ENCODE assay signal across 12 cellular contexts in the genomic region with DNA sequence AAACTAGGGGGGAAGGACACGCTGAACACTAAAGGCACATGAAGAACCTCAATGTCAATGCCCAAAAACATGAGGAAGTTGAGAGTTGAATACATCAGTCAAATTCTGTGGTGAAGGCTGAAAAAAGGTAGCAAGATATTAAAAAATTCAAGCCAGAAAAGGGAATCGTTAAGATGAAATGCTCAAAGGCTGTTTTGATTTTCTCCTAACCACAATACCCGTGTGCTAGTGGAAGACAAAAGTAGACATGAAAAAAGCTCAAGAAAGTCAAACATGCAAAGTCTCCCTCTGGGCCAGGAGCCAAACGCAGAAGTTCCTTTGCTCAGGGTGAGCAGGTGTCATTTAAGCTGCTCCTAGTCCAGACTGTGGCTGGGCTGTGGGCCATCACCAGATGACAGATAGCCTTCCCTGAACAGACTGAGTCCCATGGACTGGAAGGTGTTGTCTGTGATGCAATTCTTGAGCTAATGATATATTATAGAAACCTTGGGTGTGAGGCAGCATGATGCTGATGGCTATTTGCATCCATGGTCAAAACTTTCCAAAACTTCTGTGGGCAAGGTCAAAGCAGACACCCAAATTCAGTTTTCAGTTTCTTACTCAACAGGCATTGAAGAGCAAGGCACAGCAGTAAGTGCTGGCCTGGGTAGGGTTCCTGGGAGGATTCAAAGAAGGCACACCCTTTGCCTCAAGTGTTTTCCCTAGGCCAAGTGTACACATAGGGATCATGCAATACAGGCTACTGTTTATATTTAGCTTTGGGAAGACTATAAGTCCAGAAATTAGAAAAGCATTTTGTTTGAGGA.
DNase-seq lines count a peak whose midpoint lies in the region; ATAC-seq and TF ChIP-seq lines count a peak whose summit lies in the region.
"Had no signal": no experiment of that assay in that cellular context is flagged by ENCODE, and none has a peak within 500 bp of the region (broad histone marks: within the 10 kb centered on the region; RNA-seq: fewer than 3 reads in every experiment).

No MANE protein-coding gene starts in this region.

- no peaks in the 10 kb centered on the region for H3K27me3 ChIP-seq in esophagus squamous epithelium
- H3K27me3 ChIP-seq in esophagus muscularis mucosa: no peaks in the 10 kb centered on the region
- H3K27me3 ChIP-seq in Caco-2 (replicated peaks; ENCODE audit: control insufficient read depth, insufficient read depth, low read length): no peaks in the 10 kb centered on the region
- H3K27me3 ChIP-seq: gastrocnemius medialis had no signal

- no peaks in the 10 kb centered on the region for H3K9me3 Mint-ChIP-seq in naive B cell
- H3K9me3 Mint-ChIP-seq in Caco-2 (ENCODE audit: unreplicated experiment): no peaks in the 10 kb centered on the region

- no peak overlapping the region for H3K4me3 Mint-ChIP-seq in naive B cell
- no peak overlapping the region for H3K4me3 Mint-ChIP-seq in Caco-2 (ENCODE audit: unreplicated experiment)

- H3K4me3 ChIP-seq in esophagus squamous epithelium (no peak overlapping the region), esophagus muscularis mucosa (no peak overlapping the region), Caco-2 (ENCODE audit: low read depth, low read length) (no peak overlapping the region)
- H3K4me3 ChIP-seq: gastrocnemius medialis had no signal

- peak; percentile 7 for DNase-seq in naive B cell
- no peak for DNase-seq in esophagus squamous epithelium (lab: John Stamatoyannopoulos, UW)
- DNase-seq in esophagus muscularis mucosa (ENCODE audit: extremely low spot score): no peak
- DNase-seq in NCI-H1694 (lab: John Stamatoyannopoulos, UW): no peak
- no peak for DNase-seq in Caco-2
- DNase-seq: activated T-cell treated with anti-CD3 and anti-CD28 coated beads for 4 hours, gastrocnemius medialis, midbrain, NCI-H2227 treated with DMSO at 0.1 percent for 48 hours had no signal

- H3K27ac ChIP-seq in esophagus squamous epithelium (no peak overlapping the region), esophagus muscularis mucosa (replicated peaks in 1 of 4) (no peak overlapping the region)
- H3K27ac ChIP-seq: gastrocnemius medialis had no signal

- peaks cover 0 to 11% (median 4%) of the 10 kb centered on the region in 3 donors for H3K4me1 ChIP-seq in esophagus squamous epithelium
- no peaks in the 10 kb centered on the region for H3K4me1 ChIP-seq in esophagus muscularis mucosa
- H3K4me1 ChIP-seq in Caco-2: no peaks in the 10 kb centered on the region
- H3K4me1 ChIP-seq: gastrocnemius medialis had no signal

- H3K36me3 Mint-ChIP-seq in naive B cell (no peaks in the 10 kb centered on the region), Caco-2 (ENCODE audit: insufficient read depth, unreplicated experiment) (no peaks in the 10 kb centered on the region)

- H3K36me3 ChIP-seq in esophagus squamous epithelium: no peaks in the 10 kb centered on the region
- H3K36me3 ChIP-seq in esophagus muscularis mucosa: no peaks in the 10 kb centered on the region
- no peaks in the 10 kb centered on the region for H3K36me3 ChIP-seq in Caco-2 (ENCODE audit: control insufficient read depth, insufficient read depth, low read length)
- H3K36me3 ChIP-seq: gastrocnemius medialis had no signal

- POLR2A ChIA-PET in Caco-2 (lab: Charles Lee): no interaction called here

- H3K9me3 ChIP-seq in esophagus squamous epithelium (no peaks in the 10 kb centered on the region), esophagus muscularis mucosa (no peaks in the 10 kb centered on the region), Caco-2 (no peaks in the 10 kb centered on the region)
- H3K9me3 ChIP-seq: gastrocnemius medialis had no signal

- H3K27ac Mint-ChIP-seq in naive B cell (peak overlapping the region in 3 of 6 donors; percentile 0 to 26 (median 18)), Caco-2 (ENCODE audit: unreplicated experiment) (no peak overlapping the region)

- no peak for TF ChIP-seq POLR2A in esophagus squamous epithelium (IDR thresholded peaks at IDR 0.05)
- TF ChIP-seq POLR2A in esophagus muscularis mucosa (IDR thresholded peaks at IDR 0.05; ENCODE audit: low read depth): no peak

- H3K4me1 Mint-ChIP-seq in naive B cell (peaks cover 7 to 17% (median 12%) of the 10 kb centered on the region in 3 donors), Caco-2 (ENCODE audit: low read depth, unreplicated experiment) (no peaks in the 10 kb centered on the region)

- intact Hi-C loops in esophagus squamous epithelium (cut with DNase I) (no loop called here), esophagus muscularis mucosa (cut with DNase I) (no loop called here), Caco-2 (cut with micrococcal nuclease; ENCODE audit: unreplicated experiment) (loop anchor here (10.0 kb wide), 2 partner anchors 338 to 458 kb away; partner anchors contain the start of genes CNOT2 and KCNMB4)

- no peak for TF ChIP-seq CTCF in esophagus squamous epithelium (IDR thresholded peaks at IDR 0.05)
- TF ChIP-seq CTCF in esophagus muscularis mucosa (IDR thresholded peaks at IDR 0.05): no peak
- no peak for TF ChIP-seq CTCF in Caco-2 (IDR thresholded peaks at IDR 0.05; ENCODE audit: insufficient read depth in 1 of 2, low read depth in 1 of 2, low read length in 1 of 2, severe bottlenecking in 1 of 2, unreplicated experiment in 1 of 2)

- H3K27me3 Mint-ChIP-seq in naive B cell: no peaks in the 10 kb centered on the region
- peaks cover 2% of the 10 kb centered on the region for H3K27me3 Mint-ChIP-seq in Caco-2 (ENCODE audit: insufficient read depth, unreplicated experiment)

- peak; percentile 87 for ATAC-seq in GM18873 (IDR thresholded peaks at IDR 0.05; ENCODE audit: low FRiP score, unreplicated experiment)
- peak; percentile 90 for ATAC-seq in HG02571 (IDR thresholded peaks at IDR 0.05; ENCODE audit: unreplicated experiment)
- ATAC-seq in HG03442 (IDR thresholded peaks at IDR 0.05; ENCODE audit: unreplicated experiment): peak; percentile 76
- no peak for ATAC-seq in naive B cell (ENCODE audit: low read depth in 2 of 2)
- ATAC-seq: gastrocnemius medialis had no signal

- WGBS in esophagus squamous epithelium, 2 donors: 37 to 52% methylated on average over 4 of the region's 4 CpGs
- WGBS in esophagus muscularis mucosa: 84% methylated on average over 4 of the region's 4 CpGs

- CTCF ChIA-PET in Caco-2 (lab: Charles Lee): interaction anchor here (0.6 kb wide), 1 partner anchor 1418 kb away, joined by 3 read pairs; no protein-coding TSS in a partner anchor

- no TSS peak for BruUV-seq in Caco-2 (replicated peaks; lab: Mats Ljungman, UMichigan)

- no peak for TF ChIP-seq EP300 in esophagus muscularis mucosa (IDR thresholded peaks at IDR 0.05)

Comparison
In these comparisons a context has a peak if more than half of its experiments do, and no peak if none do; other contexts are left out.
1. ATAC-seq: peak in GM18873 (single experiment), HG02571 (single experiment) and HG03442 (single experiment); none in naive B cell (0 of 2).